Comparison of ENCODE assay signal across 8 cellular contexts in genomic region chrX:71532753-71533425, GRCh38. TPM values are rescaled to one million over a fixed set of nuclear protein-coding genes. Genes with fewer than 3 reads are reported as not detected.
DNase-seq lines count a peak whose midpoint lies in the region; ATAC-seq, FAIRE-seq and TF ChIP-seq lines count a peak whose summit lies in the region.

Gene OGT, plus strand, starts transcription at chrX:71533104. Its CDS starts 196 bp downstream, at chrX:71533300.

- TF ChIP-seq CTCF in parathyroid adenoma (IDR thresholded peaks at IDR 0.05) (no peak), tibial artery (IDR thresholded peaks at IDR 0.05) (no peak)

- H3K79me2 ChIP-seq in parathyroid adenoma: peaks cover 11% of the 10 kb centered on the region

- H2AFZ ChIP-seq in parathyroid adenoma: peak within 1 kb of the TSS; percentile 85

- H3K4me1 ChIP-seq in adipocyte (ENCODE audit: control insufficient read depth, insufficient read depth, low read length) (peaks cover 3% of the 10 kb centered on the region), parathyroid adenoma (no peaks in the 10 kb centered on the region), tibial artery (peaks cover 0 to 11% (median 0%) of the 10 kb centered on the region in 4 donors)

- peak; percentile 25 for DNase-seq in GM12891 (ENCODE audit: insufficient read length, low spot score)
- peak; percentile 77 for DNase-seq in NCI-H1436 treated with DMSO at 0.1 percent for 48 hours (lab: John Stamatoyannopoulos, UW)
- DNase-seq in T follicular helper cell (ENCODE audit: low read depth): peak; percentile 88
- peak; percentile 97 for DNase-seq in adipocyte (ENCODE audit: low read depth)
- peak; percentile 97 for DNase-seq in cardiac septum (ENCODE audit: low spot score)
- DNase-seq in tibial artery: peak; percentile 95 to 97

- TF ChIP-seq POLR2A in GM12891 (IDR thresholded peaks at IDR 0.05; ENCODE audit: low read depth, low read length): peak; percentile 85; the same call in 1 of the 2 replicates

- H3K9ac ChIP-seq in adipocyte (ENCODE audit: low read length): peak within 1 kb of the TSS; percentile 97
- no peak within 1 kb of the TSS for H3K9ac ChIP-seq in parathyroid adenoma

- H3K27me3 ChIP-seq in adipocyte (replicated peaks; ENCODE audit: control insufficient read depth, insufficient read depth, low read length) (peaks cover 4% of the 10 kb centered on the region), parathyroid adenoma (ENCODE audit: control insufficient read depth, insufficient read depth, low read length) (no peaks in the 10 kb centered on the region), tibial artery (no peaks in the 10 kb centered on the region)

- intact Hi-C loops in cardiac septum (cut with DNase I) (loop anchor here (2.0 kb wide), 1 partner anchor 18 kb away; no protein-coding TSS in a partner anchor), tibial artery (cut with DNase I; ENCODE audit: low total_unique reads) (no loop called here)

- peak; percentile 98 for FAIRE-seq in GM12891 (lab: Jason Lieb, UNC)

- H3K27ac ChIP-seq in parathyroid adenoma (peak within 1 kb of the TSS; percentile 93), tibial artery (peak within 1 kb of the TSS; percentile 92)

- H3K4me3 ChIP-seq in adipocyte (ENCODE audit: low read length): peak within 1 kb of the TSS; percentile 97
- peak within 1 kb of the TSS; percentile 83 for H3K4me3 ChIP-seq in parathyroid adenoma (ENCODE audit: low read depth, low read length)
- H3K4me3 ChIP-seq in tibial artery: peak within 1 kb of the TSS; percentile 79 to 90

- H3K36me3 ChIP-seq in adipocyte (ENCODE audit: control insufficient read depth, insufficient read depth, low read length, severe bottlenecking) (peaks cover 4% of the 10 kb centered on the region), parathyroid adenoma (ENCODE audit: control insufficient read depth, insufficient read depth, low read length) (no peaks in the 10 kb centered on the region), tibial artery (no peaks in the 10 kb centered on the region)

- H3K9me3 ChIP-seq in adipocyte (ENCODE audit: control insufficient read depth, low read length) (peaks cover 4% of the 10 kb centered on the region), parathyroid adenoma (ENCODE audit: control insufficient read depth, low read length) (no peaks in the 10 kb centered on the region), tibial artery (no peaks in the 10 kb centered on the region)

- peak; percentile 88 for ATAC-seq in HG02798 (IDR thresholded peaks at IDR 0.05; ENCODE audit: poor library complexity, unreplicated experiment)

- H3K4me2 ChIP-seq in parathyroid adenoma (ENCODE audit: low read length): peak within 1 kb of the TSS; percentile 72

TF ChIP-seq in GM12891, 5 proteins besides CTCF, POLR2A, EP300 and RAD21:
- TF ChIP-seq TAF1 (IDR thresholded peaks at IDR 0.05; ENCODE audit: low read depth, low read length): peak; percentile 91
- TF ChIP-seq PAX5 (IDR thresholded peaks at IDR 0.05; ENCODE audit: insufficient read depth, low read length, severe bottlenecking): no peak
- peak; percentile 81 for TF ChIP-seq POLR2AphosphoS5 (IDR thresholded peaks at IDR 0.05; ENCODE audit: low read depth, low read length)
- 0 out of 2 replicates have a peak, but pooled peaks have one; percentile 13 for TF ChIP-seq SPI1 (IDR thresholded peaks at IDR 0.05; ENCODE audit: low read depth, low read length)
- peak; percentile 81; the same call in 1 of the 2 replicates for TF ChIP-seq POU2F2 (IDR thresholded peaks at IDR 0.05; ENCODE audit: low read depth, low read length)
TF ChIP-seq in GM12891: peak in this region for 4.

RNA-seq across cellular contexts. Expression of gene OGT, which starts in this region (rescaled TPM):
- 83.2 TPM for polyA plus RNA-seq in GM12891 (2012; ENCODE audit: low read depth, missing spikeins)
- total RNA-seq in cardiac septum: 88.0 TPM

Comparison
In these comparisons a context has a peak if more than half of its experiments do, and no peak if none do; other contexts are left out.
1. Peak in every context shown above with its lines: DNase-seq, ATAC-seq, H3K4me3 ChIP-seq and H3K27ac ChIP-seq.
2. DNase-seq: peak in every context shown above with its lines; median percentile 97 in adipocyte; 97 in cardiac septum; 96 in tibial artery; 88 in T follicular helper cell; 77 in NCI-H1436 treated with DMSO at 0.1 percent for 48 hours; 25 in GM12891.